1 cellular context compared by ENCODE assay signal in genomic region chr7:75596727-75597614, GRCh38.
TF ChIP-seq lines count a peak whose summit lies in the region.

No MANE protein-coding gene starts in this region.

TF ChIP-seq in IMR-90, 13 proteins besides CTCF, POLR2A, EP300 and RAD21:
- no peak for TF ChIP-seq MXI1 (IDR thresholded peaks at IDR 0.05; ENCODE audit: borderline replicate concordance, low read depth, low read length)
- TF ChIP-seq USF2 (IDR thresholded peaks at IDR 0.05; ENCODE audit: low read depth, low read length) = peak; percentile 47; the same call in 1 of the 2 replicates
- TF ChIP-seq BHLHE40 (IDR thresholded peaks at IDR 0.05; ENCODE audit: low read depth, low read length) = 0 out of 2 replicates have a peak, but pooled peaks have one; percentile 29
- no peak for TF ChIP-seq CHD1 (IDR thresholded peaks at IDR 0.05; ENCODE audit: low read depth, low read length)
- no peak for TF ChIP-seq NFE2L2 (IDR thresholded peaks at IDR 0.05; ENCODE audit: low read depth, low read length)
